In the genomic region with DNA sequence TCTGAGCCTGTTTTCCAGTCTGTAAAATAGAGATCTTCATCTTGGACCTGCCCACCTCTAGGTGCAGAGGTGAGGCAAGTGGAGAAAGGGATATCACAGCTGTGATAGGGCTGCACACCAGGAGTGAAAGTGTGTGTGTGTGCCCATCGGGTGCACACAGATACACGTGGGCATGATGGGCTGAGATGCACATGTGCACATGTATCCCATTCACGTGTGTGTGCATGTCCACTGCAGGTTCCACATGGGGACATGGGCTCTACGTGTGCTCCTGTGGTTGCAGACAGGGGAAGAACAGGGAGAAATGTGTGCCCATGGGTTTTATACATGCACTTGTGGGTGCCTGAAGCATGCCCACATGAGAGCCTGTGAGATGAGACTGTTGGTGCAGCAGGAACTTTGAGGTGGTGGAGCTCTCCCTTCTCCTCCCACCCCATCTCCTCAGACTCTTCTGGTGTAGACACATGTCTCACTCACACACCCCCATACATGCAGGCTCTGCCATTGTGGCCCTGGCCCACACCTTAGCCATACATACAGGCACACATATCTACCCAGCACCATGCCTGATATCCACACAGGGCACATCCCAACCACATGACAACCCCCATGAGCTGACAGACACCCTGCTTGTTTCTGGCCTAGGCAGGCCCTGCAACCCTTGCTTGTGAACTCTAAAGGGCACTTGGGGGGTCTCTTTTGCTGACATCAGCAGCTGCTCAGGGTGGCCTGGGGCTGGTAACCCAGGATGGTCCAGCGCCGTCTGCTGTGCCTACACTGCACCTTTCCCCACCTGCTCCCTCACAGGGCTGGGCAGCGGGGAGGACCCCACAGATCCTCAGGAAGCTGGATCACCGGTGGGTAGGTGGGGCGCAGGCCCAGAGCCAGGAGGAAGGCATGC, we compare ENCODE assay signal across 30 cellular contexts.
"Had no signal": no experiment of that assay in that cellular context is flagged by ENCODE, and none has a peak within 500 bp of the region (broad histone marks: within the 10 kb centered on the region; RNA-seq: fewer than 3 reads in every experiment).

No MANE protein-coding gene starts in this region.

- DNase-seq: activated CD4-positive, alpha-beta T cell treated with anti-CD3 and anti-CD28 coated beads for 36 hours; activated CD4-positive, alpha-beta T cell treated with anti-CD3 and anti-CD28 coated beads, Interleukin-2, amount 10 ng/mL, durations not matched to agents 7 days and 5 days; activated CD4-positive, alpha-beta T cell treated with anti-CD3 and anti-CD28 coated beads, Interleukin-2, amount 50 U/mL, for 48 hours; activated CD8-positive, alpha-beta T cell treated with anti-CD3 and anti-CD28 coated beads, Interleukin-2, amount 10 ng/mL, durations not matched to agents 7 days and 5 days; activated gamma-delta T cell treated with Interleukin-2 at 50 U/mL for 16 hours; activated naive CD4-positive, alpha-beta T cell treated with anti-CD3 and anti-CD28 coated beads for 36 hours; activated T-cell treated with anti-CD3 and anti-CD28 coated beads, Interleukin-2, amount 50 U/mL, for 24 hours; adrenal gland; body of pancreas; NCI-H1105; NCI-H1417 treated with DMSO at 0.1 percent for 48 hours; NCI-H187 treated with DMSO at 0.1 percent for 48 hours; NCI-H2081; NCI-H226; NCI-H524 treated with DMSO at 0.1 percent for 48 hours; NCI-H748 treated with DMSO at 0.1 percent for 48 hours; NK-92 treated with Interleukin-12 subunit alpha and Interleukin-12 subunit beta, amount 100 ng/mL, for 24 hours; PC-3; Peyer's patch; RPMI8226; SHP77 treated with DMSO at 0.1 percent for 48 hours; SK-N-SH had no signal

- H3K27ac ChIP-seq: adrenal gland, body of pancreas, breast epithelium, Peyer's patch, SJSA1 had no signal

- H3K4me1 Mint-ChIP-seq: activated CD4-positive, alpha-beta T cell treated with anti-CD3 and anti-CD28 coated beads for 36 hours; activated CD4-positive, alpha-beta T cell treated with anti-CD3 and anti-CD28 coated beads, Interleukin-2, amount 10 ng/mL, durations not matched to agents 7 days and 5 days had no signal

- H3K4me1 ChIP-seq: adrenal gland, body of pancreas, breast epithelium, Peyer's patch, SJSA1 had no signal

- H3K27me3 Mint-ChIP-seq: activated CD4-positive, alpha-beta T cell treated with anti-CD3 and anti-CD28 coated beads for 36 hours; activated CD4-positive, alpha-beta T cell treated with anti-CD3 and anti-CD28 coated beads, Interleukin-2, amount 10 ng/mL, durations not matched to agents 7 days and 5 days; activated T-cell treated with anti-CD3 and anti-CD28 coated beads, Interleukin-2, amount 50 U/mL, for 24 hours had no signal

- H3K4me3 Mint-ChIP-seq: activated CD4-positive, alpha-beta T cell treated with anti-CD3 and anti-CD28 coated beads for 36 hours; activated CD4-positive, alpha-beta T cell treated with anti-CD3 and anti-CD28 coated beads, Interleukin-2, amount 10 ng/mL, durations not matched to agents 7 days and 5 days; activated CD8-positive, alpha-beta T cell treated with anti-CD3 and anti-CD28 coated beads, Interleukin-2, amount 10 ng/mL, durations not matched to agents 7 days and 5 days; activated naive CD4-positive, alpha-beta T cell treated with anti-CD3 and anti-CD28 coated beads for 36 hours; activated T-cell treated with anti-CD3 and anti-CD28 coated beads, Interleukin-2, amount 50 U/mL, for 24 hours; T-helper 1 cell treated with Interleukin-12 subunit alpha and Interleukin-12 subunit beta and Interleukin-4 antibody, amounts not matched to agents 30 μg/mL and 1 μg/mL, for 36 hours; T-helper 2 cell treated with Interferon-gamma antibody and Interleukin-4, amounts not matched to agents 5 μg/mL and 100 μg/mL, for 36 hours; WTC11 had no signal

- ATAC-seq: activated CD4-positive, alpha-beta T cell treated with anti-CD3 and anti-CD28 coated beads for 36 hours; activated CD4-positive, CD25-positive, alpha-beta regulatory T cell treated with anti-CD3 and anti-CD28 coated beads, Interleukin-2, amount 50 U/mL, for 24 hours; activated CD8-positive, alpha-beta T cell treated with anti-CD3 and anti-CD28 coated beads, Interleukin-2, amount 10 ng/mL, durations not matched to agents 7 days and 5 days; activated naive CD4-positive, alpha-beta T cell treated with anti-CD3 and anti-CD28 coated beads, Interleukin-2, amount 50 U/mL, for 72 hours; body of pancreas; WTC11 had no signal

- H3K36me3 Mint-ChIP-seq: activated naive CD4-positive, alpha-beta T cell treated with anti-CD3 and anti-CD28 coated beads, Interleukin-2, amount 50 U/mL, for 72 hours; WTC11 had no signal

- H3K4me2 ChIP-seq: SK-N-SH had no signal

- H3K9me3 Mint-ChIP-seq: activated CD4-positive, alpha-beta T cell treated with anti-CD3 and anti-CD28 coated beads, Interleukin-2, amount 10 ng/mL, durations not matched to agents 7 days and 5 days; activated naive CD4-positive, alpha-beta T cell treated with anti-CD3 and anti-CD28 coated beads for 36 hours; activated naive CD4-positive, alpha-beta T cell treated with anti-CD3 and anti-CD28 coated beads, Interleukin-2, amount 50 U/mL, for 72 hours; activated T-cell treated with anti-CD3 and anti-CD28 coated beads, Interleukin-2, amount 50 U/mL, for 24 hours; activated T-helper 2 cell treated with anti-CD3 and anti-CD28 coated beads, Interferon-gamma antibody, Interleukin-2, Interleukin-4, amounts not matched to agents 10 μg/mL and 5 μg/mL and 100 μg/mL, durations not matched to agents 14 hours and 24 hours and 36 hours; T-helper 1 cell treated with Interleukin-12 subunit alpha and Interleukin-12 subunit beta and Interleukin-4 antibody, amounts not matched to agents 30 μg/mL and 1 μg/mL, for 36 hours; T-helper 2 cell treated with Interferon-gamma antibody and Interleukin-4, amounts not matched to agents 5 μg/mL and 100 μg/mL, for 36 hours; WTC11 had no signal

- H3K4me3 ChIP-seq: adrenal gland, body of pancreas, breast epithelium, Peyer's patch, SJSA1 had no signal

- H3K27me3 ChIP-seq: adrenal gland, body of pancreas, breast epithelium, Peyer's patch, SJSA1 had no signal

- H3K27ac Mint-ChIP-seq: activated CD4-positive, alpha-beta T cell treated with anti-CD3 and anti-CD28 coated beads for 36 hours; activated CD4-positive, alpha-beta T cell treated with anti-CD3 and anti-CD28 coated beads, Interleukin-2, amount 10 ng/mL, durations not matched to agents 7 days and 5 days; activated CD8-positive, alpha-beta T cell treated with anti-CD3 and anti-CD28 coated beads, Interleukin-2, amount 10 ng/mL, durations not matched to agents 7 days and 5 days; activated naive CD4-positive, alpha-beta T cell treated with anti-CD3 and anti-CD28 coated beads for 36 hours; activated naive CD4-positive, alpha-beta T cell treated with anti-CD3 and anti-CD28 coated beads, Interleukin-2, amount 50 U/mL, for 72 hours; activated T-cell treated with anti-CD3 and anti-CD28 coated beads, Interleukin-2, amount 50 U/mL, for 24 hours; activated T-helper 2 cell treated with anti-CD3 and anti-CD28 coated beads, Interferon-gamma antibody, Interleukin-2, Interleukin-4, amounts not matched to agents 10 μg/mL and 5 μg/mL and 100 μg/mL, durations not matched to agents 14 hours and 24 hours and 36 hours; T-helper 1 cell treated with Interleukin-12 subunit alpha and Interleukin-12 subunit beta and Interleukin-4 antibody, amounts not matched to agents 30 μg/mL and 1 μg/mL, for 36 hours; T-helper 2 cell treated with Interferon-gamma antibody and Interleukin-4, amounts not matched to agents 5 μg/mL and 100 μg/mL, for 36 hours; WTC11 had no signal

- H3K9me3 ChIP-seq: adrenal gland, body of pancreas, breast epithelium, Peyer's patch, SJSA1, SK-N-SH had no signal

- H3K9ac ChIP-seq: SK-N-SH had no signal

- H3K36me3 ChIP-seq: adrenal gland, breast epithelium, Peyer's patch, SJSA1 had no signal
